15 cellular contexts compared by ENCODE assay signal in the genomic region with DNA sequence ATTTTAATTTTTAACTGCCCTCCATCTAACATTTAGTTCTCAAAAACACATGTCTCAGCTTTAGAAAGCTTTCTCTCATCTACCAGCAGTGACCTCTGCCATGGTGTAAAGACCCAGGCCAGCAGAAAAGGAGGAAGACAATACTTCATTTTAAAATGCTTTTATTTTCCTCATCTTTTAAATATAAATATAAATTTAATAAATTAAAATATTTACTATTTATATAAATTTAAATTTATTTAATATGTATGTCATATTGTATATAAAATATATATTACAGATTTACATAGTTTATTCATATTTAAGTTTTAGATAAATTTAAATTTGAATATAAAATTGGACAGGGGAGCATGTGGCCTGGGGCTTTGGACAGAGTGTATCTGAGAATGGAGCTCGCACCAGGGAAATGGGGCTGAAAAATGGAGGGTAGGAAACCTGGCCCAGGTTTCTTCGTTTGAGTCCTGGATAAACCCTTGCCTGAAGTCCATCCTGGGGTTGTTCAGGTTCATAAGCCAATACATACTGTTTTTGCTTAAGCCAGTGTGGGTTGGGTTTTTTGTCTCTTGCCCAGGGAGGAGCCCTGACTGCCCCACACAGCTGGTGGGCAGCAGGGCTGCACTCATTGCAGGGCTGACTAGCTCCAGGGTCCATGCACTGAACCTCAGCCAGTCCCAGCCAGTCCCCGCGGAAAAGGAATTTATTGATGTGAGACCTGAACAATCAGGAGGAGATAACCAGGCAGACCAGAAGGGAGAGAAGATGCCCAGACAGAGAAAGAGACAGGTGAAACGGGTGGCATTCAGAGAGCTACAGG.
DNase-seq lines count a peak whose midpoint lies in the region; ATAC-seq, FAIRE-seq and TF ChIP-seq lines count a peak whose summit lies in the region.
"Had no signal": no experiment of that assay in that cellular context is flagged by ENCODE, and none has a peak within 500 bp of the region (broad histone marks: within the 10 kb centered on the region; RNA-seq: fewer than 3 reads in every experiment).

No MANE protein-coding gene starts in this region.

- H3K27ac ChIP-seq in muscle layer of duodenum (ENCODE audit: low read length) = peak overlapping the region; percentile 63
- H3K27ac ChIP-seq: 22Rv1 had no signal

- H3K4me1 Mint-ChIP-seq in natural killer cell = no peaks in the 10 kb centered on the region
- H3K4me1 Mint-ChIP-seq in activated CD4-positive, alpha-beta T cell treated with anti-CD3 and anti-CD28 coated beads, Interleukin-2, amount 10 ng/mL, durations not matched to agents 7 days and 5 days = no peaks in the 10 kb centered on the region
- H3K4me1 Mint-ChIP-seq: CD4-positive, alpha-beta memory T cell had no signal

- CTCF ChIA-PET in activated CD4-positive, alpha-beta T cell treated with anti-CD3 and anti-CD28 coated beads, Interleukin-2, amount 10 ng/mL, durations not matched to agents 7 days and 5 days (lab: Charles Lee) = interaction anchor here (1.0 kb wide), 1 partner anchor 8 kb away, joined by 3 read pairs; no protein-coding TSS in a partner anchor

- peaks cover 2 to 8% of the 10 kb centered on the region in 2 donors for H3K27me3 Mint-ChIP-seq in natural killer cell (ENCODE audit: low read depth in 2 of 2)
- peaks cover 3% of the 10 kb centered on the region for H3K27me3 Mint-ChIP-seq in activated CD4-positive, alpha-beta T cell treated with anti-CD3 and anti-CD28 coated beads, Interleukin-2, amount 10 ng/mL, durations not matched to agents 7 days and 5 days

- peaks cover 0 to 18% of the 10 kb centered on the region in 2 donors for H3K4me1 ChIP-seq in muscle layer of duodenum (ENCODE audit: control insufficient read depth in 1 of 2, insufficient read depth in 2 of 2, low read length in 2 of 2)

- H3K9me3 ChIP-seq in muscle layer of duodenum (ENCODE audit: control insufficient read depth in 1 of 2, low read length in 2 of 2) = no peaks in the 10 kb centered on the region

- ATAC-seq in HG03565 (IDR thresholded peaks at IDR 0.05; ENCODE audit: unreplicated experiment) (no peak), natural killer cell (no peak)

- no peaks in the 10 kb centered on the region for H3K36me3 Mint-ChIP-seq in natural killer cell
- H3K36me3 Mint-ChIP-seq in activated CD4-positive, alpha-beta T cell treated with anti-CD3 and anti-CD28 coated beads, Interleukin-2, amount 10 ng/mL, durations not matched to agents 7 days and 5 days (ENCODE audit: low read depth) = no peaks in the 10 kb centered on the region
- H3K36me3 Mint-ChIP-seq: CD4-positive, alpha-beta memory T cell had no signal

- no peak for TF ChIP-seq CTCF in natural killer cell (IDR thresholded peaks at IDR 0.05)

- intact Hi-C loops in natural killer cell (cut with micrococcal nuclease) = no loop called here

- H3K36me3 ChIP-seq in muscle layer of duodenum (ENCODE audit: control insufficient read depth in 1 of 2, insufficient read depth in 2 of 2, low read length in 2 of 2) = no peaks in the 10 kb centered on the region

- POLR2A ChIA-PET in activated CD4-positive, alpha-beta T cell treated with anti-CD3 and anti-CD28 coated beads, Interleukin-2, amount 10 ng/mL, durations not matched to agents 7 days and 5 days (lab: Charles Lee) = no interaction called here

- H3K27ac Mint-ChIP-seq in natural killer cell = no peak overlapping the region
- H3K27ac Mint-ChIP-seq in activated CD4-positive, alpha-beta T cell treated with anti-CD3 and anti-CD28 coated beads, Interleukin-2, amount 10 ng/mL, durations not matched to agents 7 days and 5 days = no peak overlapping the region
- H3K27ac Mint-ChIP-seq: CD4-positive, alpha-beta memory T cell had no signal

- no peak overlapping the region for H3K4me3 Mint-ChIP-seq in natural killer cell
- no peak overlapping the region for H3K4me3 Mint-ChIP-seq in activated CD4-positive, alpha-beta T cell treated with anti-CD3 and anti-CD28 coated beads, Interleukin-2, amount 10 ng/mL, durations not matched to agents 7 days and 5 days
- H3K4me3 Mint-ChIP-seq: CD4-positive, alpha-beta memory T cell had no signal

- FAIRE-seq in frontal cortex (lab: Jason Lieb, UNC) = peak; percentile 66
- FAIRE-seq: GM19239, H1 had no signal

- no peaks in the 10 kb centered on the region for H3K9me3 Mint-ChIP-seq in natural killer cell
- no peaks in the 10 kb centered on the region for H3K9me3 Mint-ChIP-seq in activated CD4-positive, alpha-beta T cell treated with anti-CD3 and anti-CD28 coated beads, Interleukin-2, amount 10 ng/mL, durations not matched to agents 7 days and 5 days
- H3K9me3 Mint-ChIP-seq: CD4-positive, alpha-beta memory T cell had no signal

- DNase-seq in NCI-H2029 treated with DMSO at 0.1 percent for 48 hours (lab: John Stamatoyannopoulos, UW) (peak; percentile 72), NCI-H2029 (lab: John Stamatoyannopoulos, UW) (no peak), frontal cortex (ENCODE audit: low spot score in 2 of 2) (no peak), natural killer cell (no peak), NCI-H187 treated with DMSO at 0.1 percent for 48 hours (lab: John Stamatoyannopoulos, UW) (no peak)
- DNase-seq in activated CD4-positive, alpha-beta T cell treated with anti-CD3 and anti-CD28 coated beads, Interleukin-2, amount 10 ng/mL, durations not matched to agents 7 days and 5 days = no peak
- DNase-seq: Calu3; CD4-positive, alpha-beta memory T cell; NCI-H1092 treated with DMSO at 0.1 percent for 48 hours; NCI-H526 had no signal

- no peaks in the 10 kb centered on the region for H3K27me3 ChIP-seq in muscle layer of duodenum (ENCODE audit: low read depth, low read length)

- H3K4me3 ChIP-seq in muscle layer of duodenum (ENCODE audit: low read depth in 1 of 2, low read length in 2 of 2) = no peak overlapping the region
